28 cellular contexts compared by ENCODE assay signal in genomic region chr18:22279741-22280452, GRCh38.
A peak's percentile ranks its signal among the peaks of the same experiment; 100 is the strongest.
DNase-seq lines count a peak whose midpoint lies in the region; ATAC-seq and TF ChIP-seq lines count a peak whose summit lies in the region.
"Had no signal": no experiment of that assay in that cellular context is flagged by ENCODE, and none has a peak within 500 bp of the region (broad histone marks: within the 10 kb centered on the region; RNA-seq: fewer than 3 reads in every experiment).

No MANE protein-coding gene starts in this region.

- intact Hi-C loops in heart right ventricle (cut with DNase I) = loop anchor here in 4 of 10 donors (5.0 to 10.0 kb wide), 5 partner anchors 67 to 282 kb away; no protein-coding TSS in a partner anchor
- intact Hi-C loops in cardiac septum (cut with DNase I) = loop anchor here (2.0 to 5.0 kb wide), 3 partner anchors 67 to 282 kb away; partner anchors contain the start of gene GATA6

- H3K27ac Mint-ChIP-seq in immature natural killer cell (peak overlapping the region in 5 of 6 donors; percentile 3 to 97 (median 84)), nephron progenitor cell (no peak overlapping the region)
- H3K27ac Mint-ChIP-seq: activated T-cell treated with anti-CD3 and anti-CD28 coated beads, Interleukin-2, amount 50 U/mL, for 24 hours had no signal

- H3K27me3 Mint-ChIP-seq in immature natural killer cell (ENCODE audit: low read depth in 3 of 3) (peaks cover 2 to 4% (median 2%) of the 10 kb centered on the region in 3 donors), nephron progenitor cell (ENCODE audit: low read depth, poor library complexity) (peaks cover 5% of the 10 kb centered on the region)
- H3K27me3 Mint-ChIP-seq: activated T-cell treated with anti-CD3 and anti-CD28 coated beads, Interleukin-2, amount 50 U/mL, for 24 hours; stimulated activated naive CD8-positive, alpha-beta T cell treated with anti-CD3 and anti-CD28 coated beads, Interleukin-15, amount 100 ng/mL, for 72 hours had no signal

- 66 to 68% methylated on average over 10 of the region's 10 CpGs for WGBS in heart right ventricle, 2 donors

- H3K36me3 Mint-ChIP-seq in immature natural killer cell (peaks cover 0 to 6% (median 0%) of the 10 kb centered on the region in 3 donors), nephron progenitor cell (ENCODE audit: low read depth) (no peaks in the 10 kb centered on the region)

- TF ChIP-seq CTCF in heart right ventricle (IDR thresholded peaks at IDR 0.05) (no peak), brain microvascular endothelial cell (IDR thresholded peaks at IDR 0.05; ENCODE audit: low read depth, low read length, missing control alignments) (no peak), nephron progenitor cell (IDR thresholded peaks at IDR 0.05) (no peak)

- no peaks in the 10 kb centered on the region for H3K9me3 ChIP-seq in heart right ventricle
- H3K9me3 ChIP-seq: A549, gastrocnemius medialis had no signal

- peaks cover 0 to 55% (median 16%) of the 10 kb centered on the region in 9 donors for H3K4me1 ChIP-seq in heart right ventricle
- H3K4me1 ChIP-seq: gastrocnemius medialis had no signal

- H3K9me3 Mint-ChIP-seq in immature natural killer cell (no peaks in the 10 kb centered on the region), nephron progenitor cell (peaks cover 7% of the 10 kb centered on the region)
- H3K9me3 Mint-ChIP-seq: activated T-cell treated with anti-CD3 and anti-CD28 coated beads, Interleukin-2, amount 50 U/mL, for 24 hours; stimulated activated naive CD8-positive, alpha-beta T cell treated with anti-CD3 and anti-CD28 coated beads, Interleukin-15, amount 100 ng/mL, for 72 hours had no signal

- H3K27me3 ChIP-seq in heart right ventricle (no peaks in the 10 kb centered on the region), brain microvascular endothelial cell (replicated peaks) (no peaks in the 10 kb centered on the region)
- H3K27me3 ChIP-seq: gastrocnemius medialis, tibial nerve had no signal

- in situ Hi-C loops in brain microvascular endothelial cell (cut with HindIII; ENCODE audit: low pct_ligation_motif_present, low sequenced_read_pairs) = no loop called here

- H3K27ac ChIP-seq in heart right ventricle (peak overlapping the region in 9 of 10 donors; percentile 42 to 92 (median 85)), brain microvascular endothelial cell (no peak overlapping the region)
- H3K27ac ChIP-seq: C4-2B, gastrocnemius medialis, tibial nerve had no signal

- H3K36me3 ChIP-seq in heart right ventricle = no peaks in the 10 kb centered on the region
- no peaks in the 10 kb centered on the region for H3K36me3 ChIP-seq in brain microvascular endothelial cell (replicated peaks)
- H3K36me3 ChIP-seq: gastrocnemius medialis, tibial nerve had no signal

- ATAC-seq in heart right ventricle = peak in 2 of 8 donors; percentile 39 to 57
- ATAC-seq: A549; gastrocnemius medialis; stimulated activated naive CD8-positive, alpha-beta T cell treated with anti-CD3 and anti-CD28 coated beads, Interleukin-15, amount 100 ng/mL, for 72 hours had no signal

- no peak overlapping the region for H3K4me3 ChIP-seq in heart right ventricle
- H3K4me3 ChIP-seq in brain microvascular endothelial cell (ENCODE audit: low read depth, low read length) = no peak overlapping the region
- H3K4me3 ChIP-seq: A549, gastrocnemius medialis, tibial nerve had no signal

- H3K4me3 Mint-ChIP-seq in immature natural killer cell (no peak overlapping the region), nephron progenitor cell (no peak overlapping the region)
- H3K4me3 Mint-ChIP-seq: activated T-cell treated with anti-CD3 and anti-CD28 coated beads, Interleukin-2, amount 50 U/mL, for 24 hours; stimulated activated naive CD8-positive, alpha-beta T cell treated with anti-CD3 and anti-CD28 coated beads, Interleukin-15, amount 100 ng/mL, for 72 hours had no signal

- peaks cover 18 to 23% of the 10 kb centered on the region in 2 donors for H3K4me1 Mint-ChIP-seq in immature natural killer cell
- H3K4me1 Mint-ChIP-seq in nephron progenitor cell = peaks cover 17% of the 10 kb centered on the region

- DNase-seq in heart right ventricle = no peak
- DNase-seq in cardiac septum (ENCODE audit: low spot score) = no peak
- DNase-seq in brain microvascular endothelial cell = peak; percentile 9
- DNase-seq in immature natural killer cell = no peak
- DNase-seq in A172 (ENCODE audit: low spot score) = no peak
- no peak for DNase-seq in DMS53 (lab: John Stamatoyannopoulos, UW)
- no peak for DNase-seq in NCI-H345 treated with DMSO at 0.1 percent for 48 hours (lab: John Stamatoyannopoulos, UW; ENCODE audit: unreplicated experiment)
- no peak for DNase-seq in nephron progenitor cell
- DNase-seq: activated CD8-positive, alpha-beta memory T cell treated with anti-CD3 and anti-CD28 coated beads for 24 hours; activated naive CD4-positive, alpha-beta T cell; activated T-cell treated with anti-CD3 and anti-CD28 coated beads, Interleukin-2, amount 50 U/mL, for 24 hours; amygdala; cerebellar nuclear complex; DMS 273 treated with DMSO at 0.1 percent for 48 hours; gastrocnemius medialis; kidney; NCI-H1092; NCI-H2029; NCI-H446; nucleus accumbens; OCI-M1; retina; stimulated activated CD4-positive, alpha-beta T cell treated with anti-CD3 and anti-CD28 coated beads, Interleukin-12 subunit alpha, Interleukin-12 subunit beta, amount 100 ng/mL, for 4 hours; stimulated activated naive CD8-positive, alpha-beta T cell treated with anti-CD3 and anti-CD28 coated beads, Interleukin-15, amount 100 ng/mL, for 72 hours; T-helper 1 cell had no signal
